8 cellular contexts compared by ENCODE assay signal in the genomic region with DNA sequence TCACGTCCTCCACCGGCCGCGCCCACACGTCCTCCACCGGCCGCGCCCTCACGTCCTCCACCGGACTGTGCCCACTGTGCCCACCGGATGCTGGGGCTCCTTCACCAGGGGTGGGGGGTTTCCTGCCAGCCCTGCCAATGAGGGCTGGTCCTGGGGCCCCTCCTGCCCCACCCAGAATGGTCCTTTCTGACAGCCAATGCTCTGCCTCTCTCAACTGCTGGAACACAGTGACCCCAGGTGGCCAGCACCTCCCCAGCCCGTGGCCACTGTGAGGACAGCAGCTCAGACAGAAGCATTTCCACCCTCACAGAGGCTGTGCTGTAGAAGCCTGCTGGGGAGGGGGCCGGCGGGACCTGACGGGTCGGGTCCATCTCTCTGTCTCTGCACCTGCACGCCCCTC.
DNase-seq lines count a peak whose midpoint lies in the region; ATAC-seq and TF ChIP-seq lines count a peak whose summit lies in the region.

No MANE protein-coding gene starts in this region.

- intact Hi-C loops in Caco-2 (cut with micrococcal nuclease; ENCODE audit: unreplicated experiment): loop anchor here (10.0 kb wide), 1 partner anchor 312 kb away; no protein-coding TSS in a partner anchor

- H3K36me3 Mint-ChIP-seq in Caco-2 (ENCODE audit: insufficient read depth, unreplicated experiment): peaks cover 6% of the 10 kb centered on the region

- H3K36me3 ChIP-seq in Caco-2 (ENCODE audit: control insufficient read depth, insufficient read depth, low read length): no peaks in the 10 kb centered on the region; the same call in 1 of the 2 replicates

- ATAC-seq in GM21619 (IDR thresholded peaks at IDR 0.05; ENCODE audit: unreplicated experiment) (no peak), GM19351 (IDR thresholded peaks at IDR 0.05; ENCODE audit: unreplicated experiment) (no peak), GM18517 (IDR thresholded peaks at IDR 0.05; ENCODE audit: unreplicated experiment) (no peak)

- no peaks in the 10 kb centered on the region for H3K27me3 ChIP-seq in Caco-2 (replicated peaks; ENCODE audit: control insufficient read depth, insufficient read depth, low read length)

- H3K4me3 Mint-ChIP-seq in Caco-2 (ENCODE audit: unreplicated experiment): no peak overlapping the region

- H3K9me3 ChIP-seq in Caco-2: no peaks in the 10 kb centered on the region

- no TSS peak for BruUV-seq in Caco-2 (replicated peaks; lab: Mats Ljungman, UMichigan)

- H3K9me3 Mint-ChIP-seq in Caco-2 (ENCODE audit: unreplicated experiment): no peaks in the 10 kb centered on the region

- TF ChIP-seq CTCF in Caco-2 (IDR thresholded peaks at IDR 0.05; ENCODE audit: insufficient read depth in 1 of 2, low read depth in 1 of 2, low read length in 1 of 2, severe bottlenecking in 1 of 2, unreplicated experiment in 1 of 2) (peak; percentile 15 to 39), astrocyte of the spinal cord (IDR thresholded peaks at IDR 0.05; ENCODE audit: low read depth, low read length) (peak; percentile 48)

- in situ Hi-C loops in astrocyte of the spinal cord (cut with HindIII; ENCODE audit: low sequenced_read_pairs): no loop called here

- POLR2A ChIA-PET in Caco-2 (lab: Charles Lee): no interaction called here

- H3K4me1 Mint-ChIP-seq in Caco-2 (ENCODE audit: low read depth, unreplicated experiment): no peaks in the 10 kb centered on the region

- H3K27ac Mint-ChIP-seq in Caco-2 (ENCODE audit: unreplicated experiment): no peak overlapping the region

- no peaks in the 10 kb centered on the region for H3K27me3 Mint-ChIP-seq in Caco-2 (ENCODE audit: insufficient read depth, unreplicated experiment)

- CTCF ChIA-PET in Caco-2 (lab: Charles Lee): interaction anchor here (0.9 to 1.4 kb wide), 2 partner anchors 303 to 315 kb away, joined by 3 to 4 read pairs; no protein-coding TSS in a partner anchor

- no peaks in the 10 kb centered on the region for H3K4me1 ChIP-seq in Caco-2

- DNase-seq in Caco-2 (peak in 1 of 2 experiments; percentile 38), RPMI7951 (ENCODE audit: low read depth) (peak; percentile 25), astrocyte of the spinal cord (ENCODE audit: low read depth, low spot score) (no peak), midbrain (lab: John Stamatoyannopoulos, UW) (peak; percentile 25), NCI-H524 (lab: John Stamatoyannopoulos, UW) (no peak)

- H3K4me3 ChIP-seq in Caco-2 (ENCODE audit: low read depth, low read length) (no peak overlapping the region), astrocyte of the spinal cord (ENCODE audit: low read depth, low read length) (no peak overlapping the region)

Comparison
In these comparisons a context has a peak if more than half of its experiments do, and no peak if none do; other contexts are left out.
1. DNase-seq: peak in RPMI7951 (single experiment) and midbrain (single experiment); none in astrocyte of the spinal cord (single experiment) and NCI-H524 (0 of 2).